Comparison of ENCODE assay signal across 8 cellular contexts in genomic region chr17:63445571-63446217, GRCh38. TPM values are rescaled to one million over a fixed set of nuclear protein-coding genes. Genes with fewer than 3 reads are reported as not detected.
DNase-seq lines count a peak whose midpoint lies in the region; ATAC-seq and TF ChIP-seq lines count a peak whose summit lies in the region.

No MANE protein-coding gene starts in this region.

- no peaks in the 10 kb centered on the region for H3K9me3 ChIP-seq in right cardiac atrium (ENCODE audit: control insufficient read depth, low read length)

- ATAC-seq in GM19328 (IDR thresholded peaks at IDR 0.05; ENCODE audit: unreplicated experiment) (peak; percentile 53), HG03342 (IDR thresholded peaks at IDR 0.05; ENCODE audit: unreplicated experiment) (peak; percentile 60), right cardiac atrium (peak; percentile 66 to 72)
- peak; percentile 58 to 74 for ATAC-seq in activated naive CD4-positive, alpha-beta T cell treated with anti-CD3 and anti-CD28 coated beads, Interleukin-2, amount 50 U/mL, for 72 hours

- no peak overlapping the region for H3K27ac Mint-ChIP-seq in activated naive CD4-positive, alpha-beta T cell treated with anti-CD3 and anti-CD28 coated beads, Interleukin-2, amount 50 U/mL, for 72 hours

- intact Hi-C loops in right cardiac atrium (cut with DNase I) = no loop called here

- H3K27ac ChIP-seq in C4-2B (peak overlapping the region; percentile 100), right cardiac atrium (ENCODE audit: low read length) (peak overlapping the region; percentile 32)

- peaks cover 6% of the 10 kb centered on the region for H3K4me1 ChIP-seq in right cardiac atrium (ENCODE audit: control insufficient read depth, insufficient read depth, low read length)

- peak overlapping the region; percentile 69 for H3K4me3 ChIP-seq in right cardiac atrium (ENCODE audit: low read length)
- peak overlapping the region; percentile 46 for H3K4me3 ChIP-seq in skeletal muscle cell (ENCODE audit: low read depth, low read length)

- H3K27me3 ChIP-seq in right cardiac atrium (ENCODE audit: control insufficient read depth, insufficient read depth) = no peaks in the 10 kb centered on the region

- no peaks in the 10 kb centered on the region for H3K9me3 Mint-ChIP-seq in activated naive CD4-positive, alpha-beta T cell treated with anti-CD3 and anti-CD28 coated beads, Interleukin-2, amount 50 U/mL, for 72 hours

- DNase-seq in RKO (ENCODE audit: low spot score) (peak; percentile 82), right cardiac atrium (peak; percentile 35 to 73 (median 63)), skeletal muscle cell (ENCODE audit: low read depth) (no peak), NAMALWA (ENCODE audit: low spot score) (no peak)
- no peak for DNase-seq in activated naive CD4-positive, alpha-beta T cell treated with anti-CD3 and anti-CD28 coated beads, Interleukin-2, amount 50 U/mL, for 72 hours (ENCODE audit: low spot score in 2 of 2)

- 5% methylated on average over 52 of the region's 53 CpGs for WGBS in right cardiac atrium

- TF ChIP-seq CTCF in C4-2B (conservative IDR thresholded peaks at IDR 0.05) = peak; percentile 55; the same call in 1 of the 2 replicates

- no peaks in the 10 kb centered on the region for H3K36me3 Mint-ChIP-seq in activated naive CD4-positive, alpha-beta T cell treated with anti-CD3 and anti-CD28 coated beads, Interleukin-2, amount 50 U/mL, for 72 hours

RNA-seq across cellular contexts. Expression of gene CYB561, which starts 0.4 kb away (rescaled TPM):
- 1 to 10 TPM in 1 of 2 donors, under 1 TPM in 1; 0.27 to 2.7 TPM for total RNA-seq in activated naive CD4-positive, alpha-beta T cell treated with anti-CD3 and anti-CD28 coated beads, Interleukin-2, amount 50 U/mL, for 72 hours
- 10 to 100 TPM; 19.2 to 26.5 (median 24.0) TPM for total RNA-seq in right cardiac atrium
- polyA plus RNA-seq in right cardiac atrium = 20.2 TPM

RNA-seq across cellular contexts. Expression of gene ACE, which starts 31.2 kb away (rescaled TPM):
- under 1 TPM; 0.39 to 0.66 TPM for total RNA-seq in activated naive CD4-positive, alpha-beta T cell treated with anti-CD3 and anti-CD28 coated beads, Interleukin-2, amount 50 U/mL, for 72 hours
- total RNA-seq in right cardiac atrium = 10 to 100 TPM in 1 of 4 donors, 1 to 10 TPM in 3; 4.0 to 10.1 (median 6.7) TPM
- polyA plus RNA-seq in right cardiac atrium = 5.1 TPM

Comparison
In these comparisons a context has a peak if more than half of its experiments do, and no peak if none do; other contexts are left out.
1. DNase-seq: peak in RKO (single experiment) and right cardiac atrium (3 of 3); none in activated naive CD4-positive, alpha-beta T cell treated with anti-CD3 and anti-CD28 coated beads, Interleukin-2, amount 50 U/mL, for 72 hours (0 of 2), skeletal muscle cell (single experiment) and NAMALWA (single experiment).
2. RNA of gene CYB561, which starts 0.4 kb away (total RNA-seq): 19.2 to 26.5 TPM in right cardiac atrium; 0.27 to 2.7 TPM in activated naive CD4-positive, alpha-beta T cell treated with anti-CD3 and anti-CD28 coated beads, Interleukin-2, amount 50 U/mL, for 72 hours; every median in the first group is over 4 times any median in the second.
3. Peak in every context shown above with its lines, with median percentiles within 50 percentile points of each other: ATAC-seq.